In genomic region chr5:62403411-62404250, GRCh38 we compare ENCODE assay signal across 1 cellular context.
TF ChIP-seq lines count a peak whose summit lies in the region.

Gene DIMT1 (minus strand): TSS chr5:62403905. CDS start chr5:62403772, 133 bp downstream.

TF ChIP-seq in H1, 55 proteins besides CTCF, POLR2A, EP300 and RAD21 (continued from another document):
- TF ChIP-seq NANOG (IDR thresholded peaks at IDR 0.05; ENCODE audit: insufficient read depth, low read depth, low read length, poor library complexity, severe bottlenecking) (peak; percentile 2), HDAC6 (IDR thresholded peaks at IDR 0.05; ENCODE audit: low read depth, low read length) (no peak), POLR2AphosphoS5 (IDR thresholded peaks at IDR 0.05; ENCODE audit: low read depth, low read length) (peak; percentile 99), TAF7 (optimal IDR thresholded peaks at IDR 0.05; ENCODE audit: borderline replicate concordance, low read depth, low read length) (no peak), POU5F1 (IDR thresholded peaks at IDR 0.05; ENCODE audit: low read depth, low read length) (no peak), SRF (IDR thresholded peaks at IDR 0.05; ENCODE audit: low read depth, low read length) (no peak), BCL11A (IDR thresholded peaks at IDR 0.05; ENCODE audit: low read depth in 2 of 2, low read length in 2 of 2) (no peak), BACH1 (IDR thresholded peaks at IDR 0.05; ENCODE audit: low read length) (peak; percentile 60)
- TF ChIP-seq, protein P1, sequence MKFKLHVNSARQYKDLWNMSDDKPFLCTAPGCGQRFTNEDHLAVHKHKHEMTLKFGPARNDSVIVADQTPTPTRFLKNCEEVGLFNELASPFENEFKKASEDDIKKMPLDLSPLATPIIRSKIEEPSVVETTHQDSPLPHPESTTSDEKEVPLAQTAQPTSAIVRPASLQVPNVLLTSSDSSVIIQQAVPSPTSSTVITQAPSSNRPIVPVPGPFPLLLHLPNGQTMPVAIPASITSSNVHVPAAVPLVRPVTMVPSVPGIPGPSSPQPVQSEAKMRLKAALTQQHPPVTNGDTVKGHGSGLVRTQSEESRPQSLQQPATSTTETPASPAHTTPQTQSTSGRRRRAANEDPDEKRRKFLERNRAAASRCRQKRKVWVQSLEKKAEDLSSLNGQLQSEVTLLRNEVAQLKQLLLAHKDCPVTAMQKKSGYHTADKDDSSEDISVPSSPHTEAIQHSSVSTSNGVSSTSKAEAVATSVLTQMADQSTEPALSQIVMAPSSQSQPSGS (IDR thresholded peaks at IDR 0.05; ENCODE audit: low read length) = no peak
